Comparison of ENCODE assay signal across 1 cellular context in genomic region chr20:49976542-49976941, GRCh38.
A peak's percentile ranks its signal among the peaks of the same experiment; 100 is the strongest.
TF ChIP-seq lines count a peak whose summit lies in the region.

No MANE protein-coding gene starts in this region.

TF ChIP-seq in HepG2, 621 proteins besides CTCF, POLR2A, EP300 and RAD21 (continued from another document and continues in another):
- TF ChIP-seq, protein P1, sequence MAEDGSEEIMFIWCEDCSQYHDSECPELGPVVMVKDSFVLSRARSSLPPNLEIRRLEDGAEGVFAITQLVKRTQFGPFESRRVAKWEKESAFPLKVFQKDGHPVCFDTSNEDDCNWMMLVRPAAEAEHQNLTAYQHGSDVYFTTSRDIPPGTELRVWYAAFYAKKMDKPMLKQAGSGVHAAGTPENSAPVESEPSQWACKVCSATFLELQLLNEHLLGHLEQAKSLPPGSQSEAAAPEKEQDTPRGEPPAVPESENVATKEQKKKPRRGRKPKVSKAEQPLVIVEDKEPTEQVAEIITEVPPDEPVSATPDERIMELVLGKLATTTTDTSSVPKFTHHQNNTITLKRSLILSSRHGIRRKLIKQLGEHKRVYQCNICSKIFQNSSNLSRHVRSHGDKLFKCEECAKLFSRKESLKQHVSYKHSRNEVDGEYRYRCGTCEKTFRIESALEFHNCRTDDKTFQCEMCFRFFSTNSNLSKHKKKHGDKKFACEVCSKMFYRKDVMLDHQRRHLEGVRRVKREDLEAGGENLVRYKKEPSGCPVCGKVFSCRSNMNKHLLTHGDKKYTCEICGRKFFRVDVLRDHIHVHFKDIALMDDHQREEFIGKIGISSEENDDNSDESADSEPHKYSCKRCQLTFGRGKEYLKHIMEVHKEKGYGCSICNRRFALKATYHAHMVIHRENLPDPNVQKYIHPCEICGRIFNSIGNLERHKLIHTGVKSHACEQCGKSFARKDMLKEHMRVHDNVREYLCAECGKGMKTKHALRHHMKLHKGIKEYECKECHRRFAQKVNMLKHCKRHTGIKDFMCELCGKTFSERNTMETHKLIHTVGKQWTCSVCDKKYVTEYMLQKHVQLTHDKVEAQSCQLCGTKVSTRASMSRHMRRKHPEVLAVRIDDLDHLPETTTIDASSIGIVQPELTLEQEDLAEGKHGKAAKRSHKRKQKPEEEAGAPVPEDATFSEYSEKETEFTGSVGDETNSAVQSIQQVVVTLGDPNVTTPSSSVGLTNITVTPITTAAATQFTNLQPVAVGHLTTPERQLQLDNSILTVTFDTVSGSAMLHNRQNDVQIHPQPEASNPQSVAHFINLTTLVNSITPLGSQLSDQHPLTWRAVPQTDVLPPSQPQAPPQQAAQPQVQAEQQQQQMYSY (CRISPR knock-in tag; IDR thresholded peaks at IDR 0.05), result no peak
- TF ChIP-seq, protein P2, sequence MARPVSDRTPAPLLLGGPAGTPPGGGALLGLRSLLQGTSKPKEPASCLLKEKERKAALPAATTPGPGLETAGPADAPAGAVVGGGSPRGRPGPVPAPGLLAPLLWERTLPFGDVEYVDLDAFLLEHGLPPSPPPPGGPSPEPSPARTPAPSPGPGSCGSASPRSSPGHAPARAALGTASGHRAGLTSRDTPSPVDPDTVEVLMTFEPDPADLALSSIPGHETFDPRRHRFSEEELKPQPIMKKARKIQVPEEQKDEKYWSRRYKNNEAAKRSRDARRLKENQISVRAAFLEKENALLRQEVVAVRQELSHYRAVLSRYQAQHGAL (CRISPR knock-in tag; IDR thresholded peaks at IDR 0.05; ENCODE audit: not compliant biosample characterization), result no peak
- TF ChIP-seq NFRKB (IDR thresholded peaks at IDR 0.05), result no peak
- TF ChIP-seq PRDM10 (CRISPR knock-in tag; IDR thresholded peaks at IDR 0.05; ENCODE audit: low read depth), result no peak
- no peak for TF ChIP-seq SIX1 (CRISPR knock-in tag; IDR thresholded peaks at IDR 0.05; ENCODE audit: borderline replicate concordance)
- peak; percentile 79; the same call in 1 of the 2 replicates for TF ChIP-seq JUN (CRISPR knock-in tag; IDR thresholded peaks at IDR 0.05)
- TF ChIP-seq, protein P3, sequence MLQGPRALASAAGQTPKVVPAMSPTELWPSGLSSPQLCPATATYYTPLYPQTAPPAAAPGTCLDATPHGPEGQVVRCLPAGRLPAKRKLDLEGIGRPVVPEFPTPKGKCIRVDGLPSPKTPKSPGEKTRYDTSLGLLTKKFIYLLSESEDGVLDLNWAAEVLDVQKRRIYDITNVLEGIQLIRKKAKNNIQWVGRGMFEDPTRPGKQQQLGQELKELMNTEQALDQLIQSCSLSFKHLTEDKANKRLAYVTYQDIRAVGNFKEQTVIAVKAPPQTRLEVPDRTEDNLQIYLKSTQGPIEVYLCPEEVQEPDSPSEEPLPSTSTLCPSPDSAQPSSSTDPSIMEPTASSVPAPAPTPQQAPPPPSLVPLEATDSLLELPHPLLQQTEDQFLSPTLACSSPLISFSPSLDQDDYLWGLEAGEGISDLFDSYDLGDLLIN (CRISPR knock-in tag; IDR thresholded peaks at IDR 0.05; ENCODE audit: borderline replicate concordance), result no peak
- TF ChIP-seq EHMT2 (IDR thresholded peaks at IDR 0.05; ENCODE audit: borderline replicate concordance, low read depth, low read length), result 0 out of 2 replicates have a peak, but pooled peaks have one; percentile 74
- no peak for TF ChIP-seq ZNF580 (CRISPR knock-in tag; IDR thresholded peaks at IDR 0.05; ENCODE audit: borderline replicate concordance, low read depth)
- peak; percentile 56; the same call in 1 of the 2 replicates for TF ChIP-seq NR2F2 (IDR thresholded peaks at IDR 0.05; ENCODE audit: borderline replicate concordance, low read depth)
- no peak for TF ChIP-seq HDAC1 (CRISPR knock-in tag; IDR thresholded peaks at IDR 0.05)
- peak; percentile 79 for TF ChIP-seq NR2F6 (IDR thresholded peaks at IDR 0.05)
- TF ChIP-seq NR2F6 (CRISPR knock-in tag; IDR thresholded peaks at IDR 0.05), result peak; percentile 70; the same call in 1 of the 2 replicates
- 0 out of 2 replicates have a peak, but pooled peaks have one; percentile 26 for TF ChIP-seq KLF6 (CRISPR knock-in tag; IDR thresholded peaks at IDR 0.05)
- TF ChIP-seq ZNF776 (CRISPR knock-in tag; IDR thresholded peaks at IDR 0.05), result no peak
- peak; percentile 31; the same call in 1 of the 2 replicates for TF ChIP-seq NFYB (CRISPR knock-in tag; IDR thresholded peaks at IDR 0.05)
- TF ChIP-seq ZBTB46 (CRISPR knock-in tag; IDR thresholded peaks at IDR 0.05; ENCODE audit: borderline replicate concordance), result no peak
- TF ChIP-seq CREM (IDR thresholded peaks at IDR 0.05), result no peak; the same call in 1 of the 2 replicates
- no peak for TF ChIP-seq CREM (CRISPR knock-in tag; IDR thresholded peaks at IDR 0.05)
- TF ChIP-seq CBX5 (CRISPR knock-in tag; IDR thresholded peaks at IDR 0.05; ENCODE audit: borderline replicate concordance), result no peak
- no peak for TF ChIP-seq ZBTB38 (CRISPR knock-in tag; IDR thresholded peaks at IDR 0.05)
- TF ChIP-seq CEBPG (CRISPR knock-in tag; IDR thresholded peaks at IDR 0.05), result no peak; the same call in 1 of the 2 replicates
- TF ChIP-seq RXRA (CRISPR knock-in tag; IDR thresholded peaks at IDR 0.05), result peak; percentile 49; the same call in 1 of the 2 replicates
- peak; percentile 76 for TF ChIP-seq ARID5B (CRISPR knock-in tag; IDR thresholded peaks at IDR 0.05)
- no peak for TF ChIP-seq MAFK (conservative IDR thresholded peaks at IDR 0.05 in 1 of 2, IDR thresholded peaks at IDR 0.05 in 1 of 2; ENCODE audit: low read length in 2 of 2)
- 0 out of 2 replicates have a peak, but pooled peaks have one; percentile 37 for TF ChIP-seq ZNF335 (CRISPR knock-in tag; IDR thresholded peaks at IDR 0.05)
- TF ChIP-seq ZSCAN22 (CRISPR knock-in tag; IDR thresholded peaks at IDR 0.05), result no peak
- no peak for TF ChIP-seq MED13 (CRISPR knock-in tag; IDR thresholded peaks at IDR 0.05)
- TF ChIP-seq ZNF251 (CRISPR knock-in tag; IDR thresholded peaks at IDR 0.05), result no peak
- TF ChIP-seq, protein P4, sequence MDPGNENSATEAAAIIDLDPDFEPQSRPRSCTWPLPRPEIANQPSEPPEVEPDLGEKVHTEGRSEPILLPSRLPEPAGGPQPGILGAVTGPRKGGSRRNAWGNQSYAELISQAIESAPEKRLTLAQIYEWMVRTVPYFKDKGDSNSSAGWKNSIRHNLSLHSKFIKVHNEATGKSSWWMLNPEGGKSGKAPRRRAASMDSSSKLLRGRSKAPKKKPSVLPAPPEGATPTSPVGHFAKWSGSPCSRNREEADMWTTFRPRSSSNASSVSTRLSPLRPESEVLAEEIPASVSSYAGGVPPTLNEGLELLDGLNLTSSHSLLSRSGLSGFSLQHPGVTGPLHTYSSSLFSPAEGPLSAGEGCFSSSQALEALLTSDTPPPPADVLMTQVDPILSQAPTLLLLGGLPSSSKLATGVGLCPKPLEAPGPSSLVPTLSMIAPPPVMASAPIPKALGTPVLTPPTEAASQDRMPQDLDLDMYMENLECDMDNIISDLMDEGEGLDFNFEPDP (CRISPR knock-in tag; conservative IDR thresholded peaks at IDR 0.05), result no peak
- TF ChIP-seq MIER3 (CRISPR knock-in tag; IDR thresholded peaks at IDR 0.05; ENCODE audit: borderline replicate concordance), result peak; percentile 68; the same call in 1 of the 2 replicates
- TF ChIP-seq AGO1 (IDR thresholded peaks at IDR 0.05; ENCODE audit: low read depth, low read length, poor library complexity, severe bottlenecking), result no peak
- TF ChIP-seq ZNF709 (CRISPR knock-in tag; IDR thresholded peaks at IDR 0.05), result no peak
- TF ChIP-seq, protein P5, sequence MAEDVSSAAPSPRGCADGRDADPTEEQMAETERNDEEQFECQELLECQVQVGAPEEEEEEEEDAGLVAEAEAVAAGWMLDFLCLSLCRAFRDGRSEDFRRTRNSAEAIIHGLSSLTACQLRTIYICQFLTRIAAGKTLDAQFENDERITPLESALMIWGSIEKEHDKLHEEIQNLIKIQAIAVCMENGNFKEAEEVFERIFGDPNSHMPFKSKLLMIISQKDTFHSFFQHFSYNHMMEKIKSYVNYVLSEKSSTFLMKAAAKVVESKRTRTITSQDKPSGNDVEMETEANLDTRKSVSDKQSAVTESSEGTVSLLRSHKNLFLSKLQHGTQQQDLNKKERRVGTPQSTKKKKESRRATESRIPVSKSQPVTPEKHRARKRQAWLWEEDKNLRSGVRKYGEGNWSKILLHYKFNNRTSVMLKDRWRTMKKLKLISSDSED (CRISPR knock-in tag; IDR thresholded peaks at IDR 0.05), result no peak
